In the genomic region with DNA sequence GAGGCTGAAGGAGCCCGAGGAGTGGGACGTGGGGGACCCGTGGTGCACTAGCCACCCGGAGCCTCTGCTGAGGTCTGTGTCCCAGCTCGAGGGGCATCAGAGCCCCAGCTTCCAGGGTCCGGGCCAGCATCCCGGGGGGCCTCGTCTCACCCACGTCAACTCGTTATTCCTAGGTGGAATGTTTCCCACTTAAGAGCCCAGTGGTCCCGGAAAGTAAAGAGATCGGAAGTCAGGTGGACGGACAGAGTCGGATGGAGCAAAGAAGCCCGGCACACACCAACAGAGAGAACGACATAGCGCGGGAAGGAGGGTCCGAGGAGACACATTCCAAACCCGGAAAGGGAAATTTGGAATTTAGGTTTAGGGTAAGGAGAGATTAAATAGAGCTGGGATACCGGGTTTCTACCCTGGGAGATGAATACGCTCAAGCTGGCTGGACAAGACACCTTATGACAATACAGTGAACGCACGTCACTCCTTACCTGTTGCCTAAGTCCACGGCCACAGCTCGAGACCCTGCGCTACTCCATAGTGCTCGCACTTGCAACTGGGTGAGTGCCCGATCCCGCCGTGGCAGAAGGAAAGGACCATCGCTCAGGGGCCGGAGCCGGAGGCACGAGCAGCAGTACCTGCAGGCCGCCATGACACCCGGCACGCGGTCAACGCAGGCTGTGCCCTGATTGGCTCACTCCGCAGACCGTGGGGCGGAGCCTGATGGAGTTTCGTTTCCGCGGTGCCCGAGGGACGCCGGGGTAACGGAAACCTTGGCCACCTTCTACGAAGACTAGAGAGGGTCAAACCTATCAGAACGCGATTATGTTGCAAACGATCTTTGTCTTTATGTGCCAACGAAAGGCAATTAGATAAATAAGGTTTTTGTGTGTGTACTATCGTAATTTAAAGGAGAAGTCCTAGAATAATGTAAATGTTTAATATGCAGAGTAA, we compare ENCODE assay signal across 8 cellular contexts. TPM values are rescaled to one million over a fixed set of nuclear protein-coding genes. Genes with fewer than 3 reads are reported as not detected.
DNase-seq lines count a peak whose midpoint lies in the region; FAIRE-seq and TF ChIP-seq lines count a peak whose summit lies in the region.

A gene (minus strand): TSS at position 664 of the 945 bp plus-strand sequence. CDS start 21 bp downstream, at position 643.

- H3K4me1 ChIP-seq in H1 (replicated peaks in 1 of 4; ENCODE audit: control insufficient read depth in 3 of 4, insufficient read depth in 4 of 4, low read length in 3 of 4) (peaks cover 0 to 3% (median 1%) of the 10 kb centered on the region in 4 experiments; a peak in 1 of 7 replicates), mesenchymal stem cell (ENCODE audit: control insufficient read depth, insufficient read depth, low read depth, low read length) (no peaks in the 10 kb centered on the region)

- no peak within 1 kb of the TSS for H3K4ac ChIP-seq in H1 (replicated peaks; ENCODE audit: insufficient read length, low read depth, low read length)
- peak within 1 kb of the TSS in 1 of 2 experiments; percentile 56 for H3K4ac ChIP-seq in mesenchymal stem cell (ENCODE audit: low read depth in 1 of 2, low read length in 2 of 2)

- no peaks in the 10 kb centered on the region for H3K79me1 ChIP-seq in H1 (ENCODE audit: low read depth, low read length)
- H3K79me1 ChIP-seq in mesenchymal stem cell (replicated peaks; ENCODE audit: low read length, poor library complexity, severe bottlenecking) = peaks cover 10% of the 10 kb centered on the region

- no peak within 1 kb of the TSS for H3K18ac ChIP-seq in H1 (ENCODE audit: extremely low read depth, low read length)
- H3K18ac ChIP-seq in mesenchymal stem cell (ENCODE audit: low read depth in 1 of 2, low read length in 2 of 2) = peak within 1 kb of the TSS in 1 of 2 experiments; percentile 89

- peak within 1 kb of the TSS; percentile 37; the same call in 1 of the 2 replicates for H2BK5ac ChIP-seq in H1 (ENCODE audit: low read depth, low read length)
- no peak within 1 kb of the TSS for H2BK5ac ChIP-seq in mesenchymal stem cell (ENCODE audit: low read depth, low read length, poor library complexity, severe bottlenecking)

- peak within 1 kb of the TSS; percentile 76 for H3K27ac ChIP-seq in H1 (ENCODE audit: low read depth, low read length)
- H3K27ac ChIP-seq in mesenchymal stem cell (ENCODE audit: low read length, poor library complexity, severe bottlenecking) = no peak within 1 kb of the TSS

- H2BK15ac ChIP-seq in H1 (ENCODE audit: low read length) = no peak within 1 kb of the TSS
- peak within 1 kb of the TSS; percentile 17 for H2BK15ac ChIP-seq in mesenchymal stem cell (ENCODE audit: low read depth, poor library complexity, severe bottlenecking)

- peak within 1 kb of the TSS; percentile 91; the same call in 1 of the 2 replicates for H2AFZ ChIP-seq in H1 (ENCODE audit: low read length)
- peak within 1 kb of the TSS; percentile 97 for H2AFZ ChIP-seq in mesenchymal stem cell (ENCODE audit: low read depth, low read length)

- TF ChIP-seq EP300 in H1 (IDR thresholded peaks at IDR 0.05; ENCODE audit: borderline replicate concordance in 1 of 2, low read depth in 2 of 2, low read length in 2 of 2) = no peak

- WGBS in H1 (ENCODE audit: extremely low coverage in 1 of 2, insufficient coverage in 1 of 2, insufficient read length in 1 of 2, insufficient replicate concordance in 2 of 2, low coverage in 1 of 2, low lambda C conversion rate in 2 of 2, missing lambda C conversion rate in 1 of 2), 2 experiments = 2% methylated on average over 52 of the region's 56 CpGs; no CpG with 5 or more reads in 1 of the 2 experiments
- under 1% methylated on average over 55 of the region's 56 CpGs for WGBS in mesenchymal stem cell

- H3K9me3 ChIP-seq in H1 (ENCODE audit: insufficient read depth in 2 of 2, low read depth in 1 of 2, low read length in 1 of 2) (no peaks in the 10 kb centered on the region), mesenchymal stem cell (ENCODE audit: control insufficient read depth, low read length) (no peaks in the 10 kb centered on the region)

- H2BK20ac ChIP-seq in H1 (ENCODE audit: low read length) = no peak within 1 kb of the TSS

- H3K9ac ChIP-seq in H1 (replicated peaks in 1 of 4; ENCODE audit: extremely low read depth in 1 of 4, low read depth in 3 of 4, low read length in 3 of 4) = peak within 1 kb of the TSS; percentile 57 to 86 (median 85)
- H3K9ac ChIP-seq in mesenchymal stem cell (ENCODE audit: low read length) = peak within 1 kb of the TSS; percentile 94

- peak within 1 kb of the TSS; percentile 74 for H4K5ac ChIP-seq in H1 (ENCODE audit: insufficient read length, low read depth, low read length)

- CTCF ChIA-PET in activated CD8-positive, alpha-beta memory T cell treated with anti-CD3 and anti-CD28 coated beads for 36 hours (lab: Charles Lee) = no interaction called here
- CTCF ChIA-PET in H1 (lab: Charles Lee; ENCODE audit: partially characterized antibody) = interaction anchor here (1.0 kb wide), 1 partner anchor 8 kb away, joined by 3 read pairs; no protein-coding TSS in a partner anchor

- TF ChIP-seq CTCF in GM20000 (IDR thresholded peaks at IDR 0.05; ENCODE audit: extremely low read depth, missing control alignments) (no peak), H1 (IDR thresholded peaks at IDR 0.05; ENCODE audit: control extremely low read depth in 1 of 3, insufficient read depth in 1 of 3, low read depth in 1 of 3, low read length in 3 of 3) (no peak)

- H2BK120ac ChIP-seq in H1 (replicated peaks; ENCODE audit: low read depth, low read length) (no peak within 1 kb of the TSS), mesenchymal stem cell (ENCODE audit: low read depth, low read length) (no peak within 1 kb of the TSS)

- peak within 1 kb of the TSS; percentile 23; the same call in 1 of the 2 replicates for H2BK12ac ChIP-seq in H1 (ENCODE audit: low read depth, low read length)
- no peak within 1 kb of the TSS for H2BK12ac ChIP-seq in mesenchymal stem cell (ENCODE audit: low read length in 2 of 2)

- peak; percentile 77 for DNase-seq in CMK (ENCODE audit: low read depth)
- DNase-seq in GM20000 (ENCODE audit: low spot score) = peak; percentile 97
- peak; percentile 94 for DNase-seq in HT-29 (ENCODE audit: low spot score)
- DNase-seq in NOMO-1 (lab: John Stamatoyannopoulos, UW; ENCODE audit: unreplicated experiment in 2 of 2) = peak; percentile 91 to 96
- peak; percentile 76 to 92 for DNase-seq in H1 (ENCODE audit: low read depth in 1 of 2, low spot score in 2 of 2)
- DNase-seq in mesenchymal stem cell = peak; percentile 91
- DNase-seq in stimulated activated CD8-positive, alpha-beta memory T cell treated with anti-CD3 and anti-CD28 coated beads, Interleukin-12 subunit alpha, Interleukin-12 subunit beta, amount 100 ng/mL, for 4 hours (ENCODE audit: low read depth) = peak; percentile 87

- H3K14ac ChIP-seq in H1 (ENCODE audit: insufficient read length) (no peak within 1 kb of the TSS), mesenchymal stem cell (ENCODE audit: low read length in 2 of 2) (peak within 1 kb of the TSS in 1 of 2 experiments; percentile 85)

- peaks cover 0 to 1% of the 10 kb centered on the region in 2 experiments for H4K20me1 ChIP-seq in H1 (replicated peaks in 1 of 2; ENCODE audit: control insufficient read depth in 1 of 2, insufficient read depth in 2 of 2, low read length in 2 of 2)

- POLR2A ChIA-PET in activated CD8-positive, alpha-beta memory T cell treated with anti-CD3 and anti-CD28 coated beads for 36 hours (lab: Charles Lee) = no interaction called here
- POLR2A ChIA-PET in H1 (lab: Charles Lee; ENCODE audit: partially characterized antibody) = interaction anchor here (0.6 kb wide), 1 partner anchor 413 kb away, joined by 3 read pairs; no protein-coding TSS in a partner anchor

- H3K79me2 ChIP-seq in H1 (ENCODE audit: control insufficient read depth in 1 of 2, insufficient read depth in 2 of 2, low read length in 2 of 2) = peaks cover 3 to 51% of the 10 kb centered on the region in 2 experiments; a peak in 3 of 4 replicates

- TF ChIP-seq RAD21 in H1 (IDR thresholded peaks at IDR 0.05 in 1 of 2, conservative IDR thresholded peaks at IDR 0.05 in 1 of 2; ENCODE audit: low read depth in 2 of 2, low read length in 2 of 2) = no peak

- no peak within 1 kb of the TSS for H3K56ac ChIP-seq in H1 (replicated peaks; ENCODE audit: insufficient read length, low read depth, low read length)

- no peak within 1 kb of the TSS for H3K23ac ChIP-seq in H1 (ENCODE audit: insufficient read length)
- H3K23ac ChIP-seq in mesenchymal stem cell (ENCODE audit: low read length in 2 of 2) = no peak within 1 kb of the TSS

- H3K36me3 ChIP-seq in H1 (ENCODE audit: control insufficient read depth in 2 of 4, insufficient read depth in 4 of 4, low read length in 3 of 4) (peaks cover 0 to 6% (median 1%) of the 10 kb centered on the region in 4 experiments; a peak in 2 of 8 replicates), mesenchymal stem cell (ENCODE audit: control insufficient read depth in 1 of 2, insufficient read depth in 2 of 2, low read depth in 1 of 2, low read length in 2 of 2) (peaks cover under 1 to 14% of the 10 kb centered on the region in 2 experiments)

- no peaks in the 10 kb centered on the region; the same call in 1 of the 2 replicates for H3K23me2 ChIP-seq in H1 (ENCODE audit: low read depth, low read length)

- H3K4me3 ChIP-seq in H1 (ENCODE audit: extremely low read depth in 1 of 4, insufficient read depth in 2 of 4, low read depth in 3 of 4, low read length in 4 of 4) (peak within 1 kb of the TSS; percentile 66 to 96 (median 84)), mesenchymal stem cell (ENCODE audit: insufficient read depth in 1 of 2, low read depth in 1 of 2, low read length in 2 of 2) (peak within 1 kb of the TSS; percentile 85 to 96)

- peak; percentile 83 to 96 for TF ChIP-seq POLR2A in H1 (IDR thresholded peaks at IDR 0.05; ENCODE audit: control extremely low read depth in 1 of 2, low read depth in 2 of 2, low read length in 2 of 2)

- H4K8ac ChIP-seq in H1 (ENCODE audit: extremely low read depth, insufficient read depth, low read length) (peak within 1 kb of the TSS; percentile 98; the same call in 1 of the 2 replicates), mesenchymal stem cell (ENCODE audit: low read length) (peak within 1 kb of the TSS; percentile 67)

- H4K91ac ChIP-seq in H1 (replicated peaks; ENCODE audit: insufficient read length, low read length) (peak within 1 kb of the TSS; percentile 63), mesenchymal stem cell (ENCODE audit: low read length) (no peak within 1 kb of the TSS)

- peak; percentile 36 for FAIRE-seq in H1 (lab: Jason Lieb, UNC)

- H2AK5ac ChIP-seq in H1 (ENCODE audit: low read depth, low read length) (no peak within 1 kb of the TSS), mesenchymal stem cell (ENCODE audit: low read length, severe bottlenecking) (no peak within 1 kb of the TSS)

- H3K27me3 ChIP-seq in H1 (replicated peaks in 1 of 4; ENCODE audit: control insufficient read depth in 3 of 4, extremely low read depth in 1 of 4, insufficient read depth in 3 of 4, low read length in 3 of 4) = no peaks in the 10 kb centered on the region
- H3K27me3 ChIP-seq in mesenchymal stem cell (ENCODE audit: control insufficient read depth in 1 of 2, insufficient read depth in 1 of 2, low read length in 2 of 2) = peaks cover 7 to 8% of the 10 kb centered on the region in 2 experiments

- H3K4me2 ChIP-seq in H1 (ENCODE audit: insufficient read depth in 1 of 2, low read depth in 2 of 2, low read length in 2 of 2) = peak within 1 kb of the TSS; percentile 84 to 92
- H3K4me2 ChIP-seq in mesenchymal stem cell (ENCODE audit: low read length, poor library complexity, severe bottlenecking) = peak within 1 kb of the TSS; percentile 75

RNA-seq across cellular contexts. Expression of the gene that starts here (rescaled TPM):
- 19.9 and 22.8 TPM in 2 replicates for total RNA-seq in HT-29 (2014; rRNA removed; shearing (Covaris generic))
- 10 to 100 TPM; 79.4 to 80.9 TPM for total RNA-seq in activated CD8-positive, alpha-beta memory T cell treated with anti-CD3 and anti-CD28 coated beads for 36 hours
- 40.2 and 43.2 TPM in 2 replicates for total RNA-seq in H1 (2021; fragmentation: NEBNext Ultra II Directional; extraction: Animal tissue kit (Norgen Biotek cat#: 25700))
- polyA plus RNA-seq in H1 (2011; rRNA removed) = 8.3 and 36.0 TPM in 2 replicates
- polyA plus RNA-seq in H1 (2011; cell fraction: cytosol; rRNA removed) = 11.2 TPM
- 24.8 TPM for polyA plus RNA-seq in H1 (2011; cell fraction: nucleus; rRNA removed)
- 15.8 to 31.0 TPM (median 23.2 TPM) in 4 replicates for polyA plus RNA-seq in H1 (2012, experiment 1 of 2)
- 1.6 TPM for polyA plus RNA-seq in H1 (2012, experiment 2 of 2)
- polyA plus RNA-seq in H1 (2013, experiment 1 of 2) = 24.2 TPM
- polyA plus RNA-seq in H1 (2013, experiment 2 of 2) = 29.4 TPM
- polyA minus RNA-seq in H1 (2011; rRNA and poly(A)+ RNA removed) = 16.3 and 18.0 TPM in 2 replicates
- 62.2 TPM for polyA minus RNA-seq in H1 (2011; cell fraction: cytosol; rRNA and poly(A)+ RNA removed)
- polyA minus RNA-seq in H1 (2011; cell fraction: nucleus; rRNA and poly(A)+ RNA removed) = 45.0 TPM
- polyA plus RNA-seq in mesenchymal stem cell (2013, experiment 1 of 2) = 7.7 TPM
- 7.5 TPM for polyA plus RNA-seq in mesenchymal stem cell (2013, experiment 2 of 2)
